ENCODE assay signal across 1 cellular context in genomic region chr3:155231792-155232191, GRCh38.
TF ChIP-seq lines count a peak whose summit lies in the region.

No MANE protein-coding gene starts in this region.

TF ChIP-seq in HepG2, 621 proteins besides CTCF, POLR2A, EP300 and RAD21 (continued from another document):
- TF ChIP-seq SIN3A (IDR thresholded peaks at IDR 0.05; ENCODE audit: borderline replicate concordance, low read depth, low read length) (no peak), ZNF20 (CRISPR knock-in tag; IDR thresholded peaks at IDR 0.05) (no peak), MEF2D (CRISPR knock-in tag; IDR thresholded peaks at IDR 0.05) (no peak), ZNF747 (CRISPR knock-in tag; IDR thresholded peaks at IDR 0.05; ENCODE audit: borderline replicate concordance) (no peak)
